14 cellular contexts compared by ENCODE assay signal in genomic region chr13:41402695-41403511, GRCh38. TPM values are rescaled to one million over a fixed set of nuclear protein-coding genes. Genes with fewer than 3 reads are reported as not detected.
A peak's percentile ranks its signal among the peaks of the same experiment; 100 is the strongest.
DNase-seq lines count a peak whose midpoint lies in the region; ATAC-seq and TF ChIP-seq lines count a peak whose summit lies in the region.
"Had no signal": no experiment of that assay in that cellular context is flagged by ENCODE, and none has a peak within 500 bp of the region (broad histone marks: within the 10 kb centered on the region; RNA-seq: fewer than 3 reads in every experiment).

No MANE protein-coding gene starts in this region.

- H3K27me3 Mint-ChIP-seq in activated naive CD4-positive, alpha-beta T cell treated with anti-CD3 and anti-CD28 coated beads for 36 hours (ENCODE audit: low read depth): no peaks in the 10 kb centered on the region
- H3K27me3 Mint-ChIP-seq in WTC11 (ENCODE audit: low read depth): no peaks in the 10 kb centered on the region

- H3K36me3 Mint-ChIP-seq in activated naive CD4-positive, alpha-beta T cell treated with anti-CD3 and anti-CD28 coated beads, Interleukin-2, amount 50 U/mL, for 72 hours: no peaks in the 10 kb centered on the region
- H3K36me3 Mint-ChIP-seq in activated naive CD4-positive, alpha-beta T cell treated with anti-CD3 and anti-CD28 coated beads for 36 hours (ENCODE audit: low read depth): no peaks in the 10 kb centered on the region
- no peaks in the 10 kb centered on the region for H3K36me3 Mint-ChIP-seq in WTC11

- H3K4me1 ChIP-seq in aorta (ENCODE audit: control insufficient read depth in 1 of 2, insufficient read depth in 2 of 2, low read length in 2 of 2): no peaks in the 10 kb centered on the region

- H3K4me3 Mint-ChIP-seq in activated naive CD4-positive, alpha-beta T cell treated with anti-CD3 and anti-CD28 coated beads for 36 hours: no peak overlapping the region
- no peak overlapping the region; the same call in 1 of the 2 replicates for H3K4me3 Mint-ChIP-seq in WTC11

- no peaks in the 10 kb centered on the region for H3K36me3 ChIP-seq in aorta (ENCODE audit: control insufficient read depth in 1 of 2, insufficient read depth in 2 of 2, low read length in 1 of 2)

- POLR2A ChIA-PET in WTC11 (lab: Charles Lee): interaction anchor here (0.6 kb wide), 2 partner anchors 249 to 743 kb away, joined by 3 read pairs; no protein-coding TSS in a partner anchor

- no peak for DNase-seq in activated naive CD4-positive, alpha-beta T cell treated with anti-CD3 and anti-CD28 coated beads, Interleukin-2, amount 50 U/mL, for 72 hours (ENCODE audit: low spot score in 2 of 2)
- no peak for DNase-seq in activated naive CD4-positive, alpha-beta T cell treated with anti-CD3 and anti-CD28 coated beads for 36 hours
- DNase-seq in WTC11 (ENCODE audit: low spot score): peak; percentile 28
- DNase-seq in left kidney (ENCODE audit: low read depth, low spot score): peak; percentile 36
- DNase-seq in aorta: no peak
- no peak for DNase-seq in SIG-M5 (lab: John Stamatoyannopoulos, UW)
- DNase-seq in NCI-H446 treated with DMSO at 0.1 percent for 48 hours (lab: John Stamatoyannopoulos, UW): no peak
- DNase-seq in ecto neural progenitor cell (ENCODE audit: low spot score): no peak
- DNase-seq: activated CD4-positive, CD25-positive, alpha-beta regulatory T cell treated with anti-CD3 and anti-CD28 coated beads, Interleukin-2, amount 50 U/mL, for 72 hours; GF-D8; NCI-H2029; retina had no signal

- no peaks in the 10 kb centered on the region for H3K4me1 Mint-ChIP-seq in activated naive CD4-positive, alpha-beta T cell treated with anti-CD3 and anti-CD28 coated beads for 36 hours (ENCODE audit: low read depth)
- H3K4me1 Mint-ChIP-seq in WTC11: peaks cover 11% of the 10 kb centered on the region

- H3K4me3 ChIP-seq in aorta (ENCODE audit: low read length in 2 of 2): no peak overlapping the region
- H3K4me3 ChIP-seq: coronary artery had no signal

- H3K9me3 Mint-ChIP-seq in activated naive CD4-positive, alpha-beta T cell treated with anti-CD3 and anti-CD28 coated beads, Interleukin-2, amount 50 U/mL, for 72 hours: no peaks in the 10 kb centered on the region
- no peaks in the 10 kb centered on the region for H3K9me3 Mint-ChIP-seq in activated naive CD4-positive, alpha-beta T cell treated with anti-CD3 and anti-CD28 coated beads for 36 hours
- H3K9me3 Mint-ChIP-seq in WTC11: no peaks in the 10 kb centered on the region

- CTCF ChIA-PET in activated naive CD4-positive, alpha-beta T cell treated with anti-CD3 and anti-CD28 coated beads for 36 hours (lab: Charles Lee): no interaction called here
- CTCF ChIA-PET in WTC11 (lab: Charles Lee): interaction anchor here (0.7 to 1.0 kb wide), 2 partner anchors 20 to 250 kb away, joined by 3 read pairs; no protein-coding TSS in a partner anchor

- no peak for TF ChIP-seq CTCF in WTC11 (IDR thresholded peaks at IDR 0.05)

- H3K27ac ChIP-seq in aorta (ENCODE audit: low read depth in 1 of 2, low read length in 2 of 2): no peak overlapping the region
- H3K27ac ChIP-seq: coronary artery, RWPE1 had no signal

- H3K9me3 ChIP-seq in aorta (ENCODE audit: control insufficient read depth, low read length): no peaks in the 10 kb centered on the region

- peak overlapping the region in 1 of 2 donors; percentile 60 for H3K27ac Mint-ChIP-seq in activated naive CD4-positive, alpha-beta T cell treated with anti-CD3 and anti-CD28 coated beads, Interleukin-2, amount 50 U/mL, for 72 hours
- no peak overlapping the region for H3K27ac Mint-ChIP-seq in activated naive CD4-positive, alpha-beta T cell treated with anti-CD3 and anti-CD28 coated beads for 36 hours
- H3K27ac Mint-ChIP-seq in WTC11: peak overlapping the region; percentile 92

- peak; percentile 27 to 60 for ATAC-seq in activated naive CD4-positive, alpha-beta T cell treated with anti-CD3 and anti-CD28 coated beads, Interleukin-2, amount 50 U/mL, for 72 hours
- ATAC-seq in WTC11 (peak; percentile 88), aorta (ENCODE audit: low FRiP score) (peak; percentile 63)

- 63% methylated on average over 14 of the region's 14 CpGs for WGBS in aorta, 2 donors

- no peaks in the 10 kb centered on the region for H3K27me3 ChIP-seq in aorta (ENCODE audit: control insufficient read depth in 1 of 2, insufficient read depth in 2 of 2, low read length in 1 of 2)

- intact Hi-C loops in activated naive CD4-positive, alpha-beta T cell treated with anti-CD3 and anti-CD28 coated beads for 36 hours (cut with micrococcal nuclease): no loop called here
- intact Hi-C loops in aorta (cut with DNase I): no loop called here

TF ChIP-seq in WTC11, 78 proteins besides CTCF, POLR2A, EP300 and RAD21:
- TF ChIP-seq MYBL2 (CRISPR knock-in tag; IDR thresholded peaks at IDR 0.05): no peak

RNA-seq across cellular contexts. Expression of gene RGCC, which starts 54.4 kb away (rescaled TPM):
- total RNA-seq in activated naive CD4-positive, alpha-beta T cell treated with anti-CD3 and anti-CD28 coated beads, Interleukin-2, amount 50 U/mL, for 72 hours: 100 to 1,000 TPM in 1 of 2 donors, 10 to 100 TPM in 1; 76.0 to 216 TPM
- total RNA-seq in activated naive CD4-positive, alpha-beta T cell treated with anti-CD3 and anti-CD28 coated beads for 36 hours: 10 to 100 TPM; 75.0 to 77.8 TPM
- total RNA-seq in WTC11 (2021) (0.48 to 1.2 TPM (median 0.69 TPM) in 3 replicates), aorta (10 to 100 TPM; 19.3 to 66.2 TPM)
- 10 to 100 TPM; 10.3 to 26.0 TPM for polyA plus RNA-seq in aorta

Comparison
In these comparisons a context has a peak if more than half of its experiments do, and no peak if none do; other contexts are left out.
1. DNase-seq: peak in WTC11 (single experiment) and left kidney (single experiment); none in activated naive CD4-positive, alpha-beta T cell treated with anti-CD3 and anti-CD28 coated beads, Interleukin-2, amount 50 U/mL, for 72 hours (0 of 2), activated naive CD4-positive, alpha-beta T cell treated with anti-CD3 and anti-CD28 coated beads for 36 hours (single experiment), aorta (0 of 2), SIG-M5 (single experiment), NCI-H446 treated with DMSO at 0.1 percent for 48 hours (single experiment) and ecto neural progenitor cell (single experiment).
2. Peak in every context shown above with its lines, with median percentiles within 50 percentile points of each other: ATAC-seq.